ENCODE assay signal across 8 cellular contexts in the genomic region with DNA sequence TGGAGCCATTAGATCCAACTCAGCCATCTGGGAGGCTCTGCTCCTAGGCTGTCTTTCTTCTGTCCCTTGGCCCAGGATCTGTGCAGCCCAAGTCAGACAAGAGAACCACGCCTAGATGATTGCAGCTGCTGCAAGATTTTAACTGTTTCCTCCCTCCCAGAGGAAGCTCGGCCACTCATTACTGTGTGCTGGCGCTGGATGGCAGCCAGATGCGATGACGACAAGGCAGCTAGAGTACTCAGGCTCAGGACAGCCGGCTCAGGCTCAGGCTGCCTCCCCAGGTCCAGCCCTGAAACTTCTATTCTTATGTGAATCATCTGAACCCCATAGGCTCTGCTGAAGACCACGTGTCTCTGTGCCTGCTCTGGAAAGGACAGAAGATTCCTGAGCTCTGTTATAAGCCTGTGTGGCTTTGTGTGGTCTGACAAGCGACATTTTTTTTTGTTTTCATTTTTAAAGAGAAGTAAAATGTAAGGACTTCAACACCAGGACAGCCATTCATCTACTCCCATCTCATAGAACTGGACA. TPM values are rescaled to one million over a fixed set of nuclear protein-coding genes. Genes with fewer than 3 reads are reported as not detected.
A peak's percentile ranks its signal among the peaks of the same experiment; 100 is the strongest.
DNase-seq lines count a peak whose midpoint lies in the region; ATAC-seq and TF ChIP-seq lines count a peak whose summit lies in the region.

No MANE protein-coding gene starts in this region.

- DNase-seq in AG10803 (ENCODE audit: low read depth), result peak; percentile 99
- DNase-seq in NCI-H748 treated with DMSO at 0.1 percent for 48 hours (lab: John Stamatoyannopoulos, UW), result peak; percentile 47
- DNase-seq in activated naive CD8-positive, alpha-beta T cell treated with anti-CD3 and anti-CD28 coated beads, Interleukin-2, amount 10 ng/mL, durations not matched to agents 7 days and 5 days, result peak; percentile 43
- DNase-seq in Right ventricle myocardium inferior (ENCODE audit: missing footprints), result peak; percentile 98
- peak; percentile 94 for DNase-seq in osteocyte (ENCODE audit: extremely low spot score, unreplicated experiment)

- peak overlapping the region; percentile 58 for H3K4me3 Mint-ChIP-seq in activated naive CD8-positive, alpha-beta T cell treated with anti-CD3 and anti-CD28 coated beads, Interleukin-2, amount 10 ng/mL, durations not matched to agents 7 days and 5 days
- H3K4me3 Mint-ChIP-seq in osteocyte (ENCODE audit: unreplicated experiment), result peak overlapping the region; percentile 77

- peak overlapping the region; percentile 65 for H3K27ac Mint-ChIP-seq in activated naive CD8-positive, alpha-beta T cell treated with anti-CD3 and anti-CD28 coated beads, Interleukin-2, amount 10 ng/mL, durations not matched to agents 7 days and 5 days
- peak overlapping the region; percentile 97 for H3K27ac Mint-ChIP-seq in osteocyte (ENCODE audit: unreplicated experiment)

- H3K27me3 Mint-ChIP-seq in activated naive CD8-positive, alpha-beta T cell treated with anti-CD3 and anti-CD28 coated beads, Interleukin-2, amount 10 ng/mL, durations not matched to agents 7 days and 5 days, result no peaks in the 10 kb centered on the region
- H3K27me3 Mint-ChIP-seq in osteocyte (ENCODE audit: unreplicated experiment), result no peaks in the 10 kb centered on the region

- intact Hi-C loops in Right ventricle myocardium inferior (cut with DNase I), result no loop called here

- H3K4me1 Mint-ChIP-seq in activated naive CD8-positive, alpha-beta T cell treated with anti-CD3 and anti-CD28 coated beads, Interleukin-2, amount 10 ng/mL, durations not matched to agents 7 days and 5 days, result peaks cover 9% of the 10 kb centered on the region
- H3K4me1 Mint-ChIP-seq in osteocyte (ENCODE audit: unreplicated experiment), result peaks cover 69% of the 10 kb centered on the region

- 0 out of 2 replicates have a peak, but pooled peaks have one; percentile 15 for TF ChIP-seq CTCF in AG10803 (conservative IDR thresholded peaks at IDR 0.05; ENCODE audit: low read length)
- TF ChIP-seq CTCF in osteocyte (IDR thresholded peaks at IDR 0.05), result no peak

- POLR2A ChIA-PET in activated naive CD8-positive, alpha-beta T cell treated with anti-CD3 and anti-CD28 coated beads, Interleukin-2, amount 10 ng/mL, durations not matched to agents 7 days and 5 days (lab: Charles Lee), result interaction anchor here (1.2 kb wide), 1 partner anchor 348 kb away, joined by 4 read pairs; a partner anchor contains a TSS

- H3K36me3 Mint-ChIP-seq in activated naive CD8-positive, alpha-beta T cell treated with anti-CD3 and anti-CD28 coated beads, Interleukin-2, amount 10 ng/mL, durations not matched to agents 7 days and 5 days, result peaks cover 5% of the 10 kb centered on the region
- H3K36me3 Mint-ChIP-seq in osteocyte (ENCODE audit: unreplicated experiment), result no peaks in the 10 kb centered on the region

- ATAC-seq in GM18861 (IDR thresholded peaks at IDR 0.05; ENCODE audit: unreplicated experiment) (peak; percentile 93), HG03469 (IDR thresholded peaks at IDR 0.05; ENCODE audit: unreplicated experiment) (peak; percentile 87), Right ventricle myocardium inferior (peak; percentile 98), GM21515 (IDR thresholded peaks at IDR 0.05; ENCODE audit: unreplicated experiment) (no peak)
- ATAC-seq in activated naive CD8-positive, alpha-beta T cell treated with anti-CD3 and anti-CD28 coated beads, Interleukin-2, amount 10 ng/mL, durations not matched to agents 7 days and 5 days (ENCODE audit: low read depth), result peak; percentile 92

- peak overlapping the region; percentile 99 for H3K4me3 ChIP-seq in AG10803 (ENCODE audit: low read length)

- no peaks in the 10 kb centered on the region for H3K9me3 Mint-ChIP-seq in activated naive CD8-positive, alpha-beta T cell treated with anti-CD3 and anti-CD28 coated beads, Interleukin-2, amount 10 ng/mL, durations not matched to agents 7 days and 5 days
- no peaks in the 10 kb centered on the region for H3K9me3 Mint-ChIP-seq in osteocyte (ENCODE audit: unreplicated experiment)

RNA-seq across cellular contexts. Expression of a gene that starts 32.1 kb away (rescaled TPM):
- total RNA-seq in activated naive CD8-positive, alpha-beta T cell treated with anti-CD3 and anti-CD28 coated beads, Interleukin-2, amount 10 ng/mL, durations not matched to agents 7 days and 5 days, result under 1 TPM in 1 of 2 experiments, not detected in 1; 0.94 TPM
- total RNA-seq in Right ventricle myocardium inferior (0.84 TPM), osteocyte (0.40 TPM in 1 of 2 replicates, not detected in the other)

RNA-seq across cellular contexts. Expression of a gene that starts 32.5 kb away (rescaled TPM):
- 1 to 10 TPM; 7.8 to 9.0 TPM for total RNA-seq in activated naive CD8-positive, alpha-beta T cell treated with anti-CD3 and anti-CD28 coated beads, Interleukin-2, amount 10 ng/mL, durations not matched to agents 7 days and 5 days
- total RNA-seq in Right ventricle myocardium inferior (31.9 TPM), osteocyte (23.5 and 26.3 TPM in 2 replicates)

RNA-seq across cellular contexts. Expression of a gene that starts 47.9 kb away (rescaled TPM):
- 10 to 100 TPM; 26.5 to 29.9 TPM for total RNA-seq in activated naive CD8-positive, alpha-beta T cell treated with anti-CD3 and anti-CD28 coated beads, Interleukin-2, amount 10 ng/mL, durations not matched to agents 7 days and 5 days
- 8.7 TPM for total RNA-seq in Right ventricle myocardium inferior
- total RNA-seq in osteocyte, result 38.5 and 39.0 TPM in 2 replicates

Comparison
In these comparisons a context has a peak if more than half of its experiments do, and no peak if none do; other contexts are left out.
1. DNase-seq: peak in every context shown above with its lines; median percentile 99 in AG10803; 98 in Right ventricle myocardium inferior; 94 in osteocyte; 47 in NCI-H748 treated with DMSO at 0.1 percent for 48 hours; 43 in activated naive CD8-positive, alpha-beta T cell treated with anti-CD3 and anti-CD28 coated beads, Interleukin-2, amount 10 ng/mL, durations not matched to agents 7 days and 5 days.